In genomic region chr4:184896868-184897715, GRCh38 we compare ENCODE assay signal across 9 cellular contexts.
DNase-seq lines count a peak whose midpoint lies in the region; ATAC-seq and TF ChIP-seq lines count a peak whose summit lies in the region.
"Had no signal": no experiment of that assay in that cellular context is flagged by ENCODE, and none has a peak within 500 bp of the region (broad histone marks: within the 10 kb centered on the region; RNA-seq: fewer than 3 reads in every experiment).

No MANE protein-coding gene starts in this region.

- peaks cover 0 to 24% (median 9%) of the 10 kb centered on the region in 11 experiments; a peak in 14 of 22 replicates for H3K9me3 ChIP-seq in BLaER1 treated with 17β-estradiol and CSF1 and Interleukin-3, amounts not matched to agents 10 nM and 100 nM (replicated peaks in 1 of 11)
- H3K9me3 ChIP-seq in HAP-1 (no peaks in the 10 kb centered on the region), suprapubic skin (no peaks in the 10 kb centered on the region), A673 (ENCODE audit: low read depth, low read length, poor library complexity, severe bottlenecking) (no peaks in the 10 kb centered on the region)

- CTCF ChIA-PET in A673 (lab: Charles Lee) = no interaction called here

- intact Hi-C loops in Right ventricle myocardium inferior (cut with DNase I) = no loop called here
- intact Hi-C loops in A673 (cut with micrococcal nuclease; ENCODE audit: unreplicated experiment) = no loop called here

- H3K36me3 ChIP-seq in BLaER1 treated with 17β-estradiol and CSF1 and Interleukin-3, amounts not matched to agents 10 nM and 100 nM = no peaks in the 10 kb centered on the region
- H3K36me3 ChIP-seq in HAP-1 (replicated peaks) = no peaks in the 10 kb centered on the region
- H3K36me3 ChIP-seq in suprapubic skin = no peaks in the 10 kb centered on the region
- H3K36me3 ChIP-seq in A673 (ENCODE audit: insufficient read depth, low read length, poor library complexity, severe bottlenecking) = no peaks in the 10 kb centered on the region

- DNase-seq in Right ventricle myocardium inferior (ENCODE audit: missing footprints) (peak; percentile 67), HAP-1 (ENCODE audit: low spot score in 2 of 2) (no peak), suprapubic skin (ENCODE audit: low spot score in 2 of 2) (no peak), A673 (ENCODE audit: low spot score) (no peak)
- no peak for DNase-seq in activated CD8-positive, alpha-beta memory T cell treated with anti-CD3 and anti-CD28 coated beads, Interleukin-2, amount 50 U/mL, for 4 hours

- H3K27me3 ChIP-seq in BLaER1 treated with 17β-estradiol and CSF1 and Interleukin-3, amounts not matched to agents 10 nM and 100 nM = no peaks in the 10 kb centered on the region
- H3K27me3 ChIP-seq in HAP-1 (ENCODE audit: low read depth) = no peaks in the 10 kb centered on the region
- H3K27me3 ChIP-seq in suprapubic skin = no peaks in the 10 kb centered on the region
- no peaks in the 10 kb centered on the region for H3K27me3 ChIP-seq in A673 (replicated peaks; ENCODE audit: insufficient read depth, low read depth, low read length, poor library complexity)

- POLR2A ChIA-PET in A673 (lab: Charles Lee; ENCODE audit: low non-redundant PET) = no interaction called here

- TF ChIP-seq CTCF in suprapubic skin (IDR thresholded peaks at IDR 0.05) (no peak), A673 (conservative IDR thresholded peaks at IDR 0.05; ENCODE audit: low read depth, low read length) (no peak)

- H3K4me2 ChIP-seq in BLaER1 treated with 17β-estradiol and CSF1 and Interleukin-3, amounts not matched to agents 10 nM and 100 nM = peak overlapping the region; percentile 66 to 91 (median 87)

- 78% methylated on average over 19 of the region's 19 CpGs for WGBS in suprapubic skin

- H3K4me1 ChIP-seq in BLaER1 treated with 17β-estradiol and CSF1 and Interleukin-3, amounts not matched to agents 10 nM and 100 nM = peaks cover 57 to 82% (median 72%) of the 10 kb centered on the region in 10 experiments
- no peaks in the 10 kb centered on the region for H3K4me1 ChIP-seq in HAP-1
- H3K4me1 ChIP-seq in suprapubic skin = peaks cover 23% of the 10 kb centered on the region
- peaks cover 13% of the 10 kb centered on the region for H3K4me1 ChIP-seq in A673 (ENCODE audit: insufficient read depth, low read length, poor library complexity, severe bottlenecking)

- H3K27ac ChIP-seq in BLaER1 treated with 17β-estradiol and CSF1 and Interleukin-3, amounts not matched to agents 10 nM and 100 nM = peak overlapping the region; percentile 33 to 97 (median 71)
- H3K27ac ChIP-seq in suprapubic skin (no peak overlapping the region), A673 (ENCODE audit: low read depth, low read length, poor library complexity, severe bottlenecking) (no peak overlapping the region)

- H3K9ac ChIP-seq in BLaER1 treated with 17β-estradiol and CSF1 and Interleukin-3, amounts not matched to agents 10 nM and 100 nM = peak overlapping the region; percentile 45 to 87 (median 63)

- no TSS peak for BruUV-seq in A673 (replicated peaks; lab: Mats Ljungman, UMichigan)

- H3K4me3 ChIP-seq in BLaER1 treated with 17β-estradiol and CSF1 and Interleukin-3, amounts not matched to agents 10 nM and 100 nM = peak overlapping the region in 6 of 10 experiments; percentile 5 to 35 (median 27); a peak in 5 of 20 replicates
- H3K4me3 ChIP-seq in HAP-1 (no peak overlapping the region), suprapubic skin (no peak overlapping the region), A673 (ENCODE audit: low read depth, low read length, poor library complexity, severe bottlenecking) (no peak overlapping the region)

- peak; percentile 52 for ATAC-seq in GM19455 (IDR thresholded peaks at IDR 0.05; ENCODE audit: unreplicated experiment)
- peak; percentile 49 for ATAC-seq in HG03378 (IDR thresholded peaks at IDR 0.05; ENCODE audit: unreplicated experiment)
- ATAC-seq in Right ventricle myocardium inferior = peak; percentile 27
- ATAC-seq: Panc1 had no signal

- no peaks in the 10 kb centered on the region for H4K20me1 ChIP-seq in BLaER1 treated with 17β-estradiol and CSF1 and Interleukin-3, amounts not matched to agents 10 nM and 100 nM

- in situ Hi-C loops in HAP-1 (cut with MboI; ENCODE audit: low sequenced_read_pairs) = no loop called here

- no peak for TF ChIP-seq EP300 in suprapubic skin (IDR thresholded peaks at IDR 0.05)

- TF ChIP-seq POLR2A in suprapubic skin (IDR thresholded peaks at IDR 0.05) = no peak

Comparison
In these comparisons a context has a peak if more than half of its experiments do, and no peak if none do; other contexts are left out.
1. H3K27ac ChIP-seq: peak in BLaER1 treated with 17β-estradiol and CSF1 and Interleukin-3, amounts not matched to agents 10 nM and 100 nM (11 of 11); none in suprapubic skin (single experiment) and A673 (single experiment).
2. H3K4me3 ChIP-seq: peak in BLaER1 treated with 17β-estradiol and CSF1 and Interleukin-3, amounts not matched to agents 10 nM and 100 nM (6 of 10); none in HAP-1 (single experiment), suprapubic skin (single experiment) and A673 (single experiment).
3. Peak in every context shown above with its lines, with median percentiles within 50 percentile points of each other: ATAC-seq.